8 cellular contexts compared by ENCODE assay signal in the genomic region with DNA sequence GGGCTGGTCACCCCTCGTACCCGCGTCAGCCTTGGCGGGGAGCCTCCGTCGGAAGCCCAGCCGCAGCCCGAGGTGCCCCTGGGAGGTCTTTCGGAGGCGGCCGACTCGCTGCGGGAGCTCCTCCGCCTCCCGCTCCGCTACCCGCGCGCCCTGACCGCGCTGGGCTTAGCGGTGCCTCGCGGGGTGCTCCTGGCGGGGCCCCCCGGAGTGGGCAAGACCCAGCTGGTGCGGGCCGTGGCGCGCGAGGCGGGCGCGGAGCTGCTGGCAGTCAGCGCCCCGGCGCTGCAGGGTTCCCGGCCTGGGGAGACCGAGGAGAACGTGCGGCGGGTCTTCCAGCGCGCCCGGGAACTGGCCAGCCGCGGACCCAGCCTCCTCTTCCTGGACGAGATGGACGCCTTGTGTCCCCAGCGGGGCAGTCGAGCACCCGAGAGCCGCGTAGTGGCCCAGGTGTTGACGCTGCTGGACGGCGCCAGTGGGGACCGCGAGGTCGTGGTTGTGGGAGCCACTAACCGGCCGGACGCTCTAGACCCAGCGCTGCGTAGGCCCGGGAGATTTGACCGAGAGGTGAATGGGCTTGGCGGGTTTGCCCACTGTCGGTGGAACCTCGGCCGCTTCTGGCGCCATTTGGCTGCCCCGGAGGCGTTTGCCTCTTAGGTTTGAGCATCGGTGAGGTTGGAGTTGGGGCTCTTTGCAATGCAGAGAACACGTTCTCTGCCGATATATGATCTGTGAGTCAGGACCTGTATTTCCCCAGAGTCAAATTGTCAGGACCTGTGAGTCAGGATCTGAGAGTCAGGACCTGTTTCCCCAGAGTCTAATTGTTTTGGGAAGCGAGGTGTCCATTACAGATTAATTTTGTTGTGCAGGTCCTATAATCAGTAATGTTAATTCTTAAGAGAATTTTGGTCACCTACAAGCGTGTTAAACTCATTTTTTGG. TPM values are rescaled to one million over a fixed set of nuclear protein-coding genes. Genes with fewer than 3 reads are reported as not detected.
DNase-seq lines count a peak whose midpoint lies in the region; ATAC-seq, FAIRE-seq and TF ChIP-seq lines count a peak whose summit lies in the region.

No MANE protein-coding gene starts in this region.

- 0 to 13% methylated on average over 3 to 17 of the region's 79 CpGs for WGBS in esophagus squamous epithelium, 2 donors

- intact Hi-C loops in esophagus squamous epithelium (cut with DNase I), result no loop called here

- FAIRE-seq in GM12891 (lab: Jason Lieb, UNC), result peak; percentile 82

- 0 out of 2 replicates have a peak, but pooled peaks have one; percentile 25 for TF ChIP-seq POLR2A in GM12891 (IDR thresholded peaks at IDR 0.05; ENCODE audit: low read depth, low read length)
- peak in 2 of 4 donors; percentile 30 to 40 for TF ChIP-seq POLR2A in esophagus squamous epithelium (IDR thresholded peaks at IDR 0.05)

- H3K4me2 ChIP-seq in Loucy (ENCODE audit: low read depth, low read length, poor library complexity, severe bottlenecking), result peak overlapping the region; percentile 88

- DNase-seq in GM12891 (ENCODE audit: insufficient read length, low spot score) (peak; percentile 23), HAP-1 (ENCODE audit: low spot score in 2 of 2) (peak; percentile 26 to 48), esophagus squamous epithelium (lab: John Stamatoyannopoulos, UW) (no peak), type B pancreatic cell (ENCODE audit: extremely low spot score, unreplicated experiment) (no peak), NCI-H524 treated with DMSO at 0.1 percent for 48 hours (lab: John Stamatoyannopoulos, UW) (no peak)
- peak; percentile 35 for DNase-seq in activated CD8-positive, alpha-beta memory T cell treated with anti-CD3 and anti-CD28 coated beads, Interleukin-2, amount 50 U/mL, for 4 hours
- DNase-seq in natural killer cell treated with Interleukin-12 subunit alpha and Interleukin-12 subunit beta and Interleukin-15 and Interleukin-18, amount 100 ng/mL, for 72 hours (ENCODE audit: low spot score), result peak; percentile 63

- H3K79me2 ChIP-seq in Loucy (ENCODE audit: insufficient read depth, low read length), result peaks cover 58% of the 10 kb centered on the region

- H2AFZ ChIP-seq in Loucy (ENCODE audit: low read length), result peak overlapping the region; percentile 88

- H3K27ac ChIP-seq in esophagus squamous epithelium, result peak overlapping the region; percentile 89 to 97 (median 96)

- TF ChIP-seq CTCF in Loucy (conservative IDR thresholded peaks at IDR 0.05; ENCODE audit: low read length) (no peak), esophagus squamous epithelium (IDR thresholded peaks at IDR 0.05) (no peak), type B pancreatic cell (conservative IDR thresholded peaks at IDR 0.05) (no peak)

- peak overlapping the region; percentile 96 for H3K4me3 Mint-ChIP-seq in natural killer cell treated with Interleukin-12 subunit alpha and Interleukin-12 subunit beta and Interleukin-15 and Interleukin-18, amount 100 ng/mL, for 72 hours
- H3K4me3 Mint-ChIP-seq in type B pancreatic cell, result peak overlapping the region; percentile 99

- H3K9me3 ChIP-seq in HAP-1 (no peaks in the 10 kb centered on the region), Loucy (ENCODE audit: insufficient read depth, low read depth, low read length) (no peaks in the 10 kb centered on the region), esophagus squamous epithelium (no peaks in the 10 kb centered on the region)

- in situ Hi-C loops in HAP-1 (cut with MboI; ENCODE audit: low sequenced_read_pairs), result loop anchor here (5.0 kb wide), 1 partner anchor 196 kb away; no protein-coding TSS in a partner anchor

- H3K36me3 ChIP-seq in HAP-1 (replicated peaks) (peaks cover 37% of the 10 kb centered on the region), Loucy (ENCODE audit: insufficient read depth, low read length) (peaks cover 10% of the 10 kb centered on the region; the same call in 1 of the 2 replicates), esophagus squamous epithelium (peaks cover 0 to 33% (median 6%) of the 10 kb centered on the region in 3 donors)

- no peaks in the 10 kb centered on the region for H3K9me2 ChIP-seq in Loucy (replicated peaks; ENCODE audit: low read depth, low read length)

- peaks cover 24 to 32% of the 10 kb centered on the region in 2 donors for H3K4me1 Mint-ChIP-seq in natural killer cell treated with Interleukin-12 subunit alpha and Interleukin-12 subunit beta and Interleukin-15 and Interleukin-18, amount 100 ng/mL, for 72 hours (ENCODE audit: low read depth in 2 of 2)
- H3K4me1 Mint-ChIP-seq in type B pancreatic cell (ENCODE audit: unreplicated experiment), result peaks cover 11% of the 10 kb centered on the region

- peak overlapping the region; percentile 87 for H3K9ac ChIP-seq in Loucy (ENCODE audit: low read depth, low read length, poor library complexity, severe bottlenecking)

- H3K27me3 ChIP-seq in HAP-1 (ENCODE audit: low read depth) (no peaks in the 10 kb centered on the region), Loucy (ENCODE audit: insufficient read depth, low read length, poor library complexity, severe bottlenecking) (no peaks in the 10 kb centered on the region), esophagus squamous epithelium (no peaks in the 10 kb centered on the region)

- peak overlapping the region; percentile 90 for H3K4me3 ChIP-seq in HAP-1
- peak overlapping the region; percentile 91 for H3K4me3 ChIP-seq in Loucy (ENCODE audit: low read length, poor library complexity, severe bottlenecking)
- peak overlapping the region; percentile 58 to 98 (median 91) for H3K4me3 ChIP-seq in esophagus squamous epithelium

- no peaks in the 10 kb centered on the region for H3K27me3 Mint-ChIP-seq in natural killer cell treated with Interleukin-12 subunit alpha and Interleukin-12 subunit beta and Interleukin-15 and Interleukin-18, amount 100 ng/mL, for 72 hours
- H3K27me3 Mint-ChIP-seq in type B pancreatic cell, result peaks cover 4% of the 10 kb centered on the region

- peaks cover 46% of the 10 kb centered on the region for H4K20me1 ChIP-seq in Loucy (ENCODE audit: insufficient read depth, low read length, poor library complexity, severe bottlenecking)

- H3K4me1 ChIP-seq in HAP-1 (peaks cover 6% of the 10 kb centered on the region; the same call in 1 of the 2 replicates), Loucy (ENCODE audit: insufficient read depth, low read length, poor library complexity, severe bottlenecking) (peaks cover 27% of the 10 kb centered on the region), esophagus squamous epithelium (peaks cover 7 to 39% (median 12%) of the 10 kb centered on the region in 3 donors)

- H3K27ac Mint-ChIP-seq in natural killer cell treated with Interleukin-12 subunit alpha and Interleukin-12 subunit beta and Interleukin-15 and Interleukin-18, amount 100 ng/mL, for 72 hours, result peak overlapping the region; percentile 70 to 89
- H3K27ac Mint-ChIP-seq in type B pancreatic cell, result peak overlapping the region; percentile 71

- ATAC-seq in natural killer cell treated with Interleukin-12 subunit alpha and Interleukin-12 subunit beta and Interleukin-15 and Interleukin-18, amount 100 ng/mL, for 72 hours, result peak; percentile 40 to 60

- H3K36me3 Mint-ChIP-seq in natural killer cell treated with Interleukin-12 subunit alpha and Interleukin-12 subunit beta and Interleukin-15 and Interleukin-18, amount 100 ng/mL, for 72 hours, result peaks cover 17% of the 10 kb centered on the region
- peaks cover 10% of the 10 kb centered on the region for H3K36me3 Mint-ChIP-seq in type B pancreatic cell

- H3F3A ChIP-seq in Loucy (ENCODE audit: low read depth), result no peaks in the 10 kb centered on the region

- H3K9me3 Mint-ChIP-seq in natural killer cell treated with Interleukin-12 subunit alpha and Interleukin-12 subunit beta and Interleukin-15 and Interleukin-18, amount 100 ng/mL, for 72 hours, result no peaks in the 10 kb centered on the region
- no peaks in the 10 kb centered on the region for H3K9me3 Mint-ChIP-seq in type B pancreatic cell

TF ChIP-seq in GM12891, 5 proteins besides CTCF, POLR2A, EP300 and RAD21:
- TF ChIP-seq TAF1 (IDR thresholded peaks at IDR 0.05; ENCODE audit: low read depth, low read length) (no peak), POLR2AphosphoS5 (IDR thresholded peaks at IDR 0.05; ENCODE audit: low read depth, low read length) (no peak), PAX5 (IDR thresholded peaks at IDR 0.05; ENCODE audit: insufficient read depth, low read length, severe bottlenecking) (no peak), POU2F2 (IDR thresholded peaks at IDR 0.05; ENCODE audit: low read depth, low read length) (no peak), SPI1 (IDR thresholded peaks at IDR 0.05; ENCODE audit: low read depth, low read length) (no peak)

RNA-seq across cellular contexts. Expression of a gene that starts 24.9 kb away (rescaled TPM):
- 66.5 TPM for polyA plus RNA-seq in GM12891 (2012; ENCODE audit: low read depth, missing spikeins)
- total RNA-seq in esophagus squamous epithelium, result 10 to 100 TPM; 11.1 to 20.7 (median 16.7) TPM
- 1 to 10 TPM; 1.4 to 1.6 TPM for total RNA-seq in natural killer cell treated with Interleukin-12 subunit alpha and Interleukin-12 subunit beta and Interleukin-15 and Interleukin-18, amount 100 ng/mL, for 72 hours
- 17.8 and 26.8 TPM in 2 replicates for total RNA-seq in type B pancreatic cell (ENCODE audit: low replicate concordance)

Comparison
In these comparisons a context has a peak if more than half of its experiments do, and no peak if none do; other contexts are left out.
1. DNase-seq: peak in GM12891 (single experiment), HAP-1 (2 of 2), activated CD8-positive, alpha-beta memory T cell treated with anti-CD3 and anti-CD28 coated beads, Interleukin-2, amount 50 U/mL, for 4 hours (single experiment) and natural killer cell treated with Interleukin-12 subunit alpha and Interleukin-12 subunit beta and Interleukin-15 and Interleukin-18, amount 100 ng/mL, for 72 hours (single experiment); none in esophagus squamous epithelium (single experiment), type B pancreatic cell (single experiment) and NCI-H524 treated with DMSO at 0.1 percent for 48 hours (single experiment).
2. Peak in every context shown above with its lines, with median percentiles within 50 percentile points of each other: H3K4me3 ChIP-seq.